In genomic region chr11:79708319-79708928, GRCh38 we compare ENCODE assay signal across 9 cellular contexts.
DNase-seq lines count a peak whose midpoint lies in the region; ATAC-seq and TF ChIP-seq lines count a peak whose summit lies in the region.
"Had no signal": no experiment of that assay in that cellular context is flagged by ENCODE, and none has a peak within 500 bp of the region (broad histone marks: within the 10 kb centered on the region; RNA-seq: fewer than 3 reads in every experiment).

No MANE protein-coding gene starts in this region.

- H3K4me1 ChIP-seq in SJCRH30 (no peaks in the 10 kb centered on the region), gastroesophageal sphincter (no peaks in the 10 kb centered on the region)

- H3K27me3 ChIP-seq in SJCRH30 (no peaks in the 10 kb centered on the region), gastroesophageal sphincter (no peaks in the 10 kb centered on the region)
- H3K27me3 ChIP-seq: neutrophil had no signal

- H3K9me3 ChIP-seq in SJCRH30 (replicated peaks) (no peaks in the 10 kb centered on the region), gastroesophageal sphincter (peaks cover 0 to 27% (median 0%) of the 10 kb centered on the region in 3 donors)
- H3K9me3 ChIP-seq: neutrophil had no signal

- H3K36me3 ChIP-seq in SJCRH30 (no peaks in the 10 kb centered on the region), gastroesophageal sphincter (no peaks in the 10 kb centered on the region)
- H3K36me3 ChIP-seq: neutrophil had no signal

- H3K4me3 ChIP-seq in LNCaP clone FGC (ENCODE audit: low read depth, low read length): no peak overlapping the region
- no peak overlapping the region for H3K4me3 ChIP-seq in SJCRH30
- H3K4me3 ChIP-seq in gastroesophageal sphincter: no peak overlapping the region

- WGBS in gastroesophageal sphincter (ENCODE audit: low coverage in 1 of 2), 2 donors: 37 to 45% methylated on average over 7 to 9 of the region's 10 CpGs

- peak; percentile 83 for TF ChIP-seq CTCF in LNCaP clone FGC (IDR thresholded peaks at IDR 0.05; ENCODE audit: control insufficient read depth, extremely low read depth, insufficient read depth)
- peak in 1 of 4 experiments; percentile 13 for TF ChIP-seq CTCF in gastroesophageal sphincter (IDR thresholded peaks at IDR 0.05)

- peak; percentile 65 for ATAC-seq in GM21447 (IDR thresholded peaks at IDR 0.05; ENCODE audit: unreplicated experiment)
- no peak for ATAC-seq in gastroesophageal sphincter

- no peak for TF ChIP-seq EP300 in gastroesophageal sphincter (IDR thresholded peaks at IDR 0.05)

- peak; percentile 44 for DNase-seq in EH (ENCODE audit: low read depth)
- peak; percentile 46 for DNase-seq in LNCaP clone FGC (ENCODE audit: low read depth)
- DNase-seq in SJCRH30: peak; percentile 5 to 55
- peak; percentile 60 for DNase-seq in iPS-NIHi11 (ENCODE audit: low spot score)
- DNase-seq in activated CD4-positive, alpha-beta T cell treated with anti-CD3 and anti-CD28 coated beads for 48 hours: no peak
- DNase-seq in globus pallidus (ENCODE audit: low spot score): no peak

- no peak for TF ChIP-seq POLR2A in gastroesophageal sphincter (IDR thresholded peaks at IDR 0.05)

- H3K27ac ChIP-seq in SJCRH30 (no peak overlapping the region), gastroesophageal sphincter (no peak overlapping the region)
- H3K27ac ChIP-seq: neutrophil had no signal

Comparison
In these comparisons a context has a peak if more than half of its experiments do, and no peak if none do; other contexts are left out.
1. DNase-seq: peak in EH (single experiment), LNCaP clone FGC (single experiment), SJCRH30 (2 of 2) and iPS-NIHi11 (single experiment); none in activated CD4-positive, alpha-beta T cell treated with anti-CD3 and anti-CD28 coated beads for 48 hours (single experiment) and globus pallidus (single experiment).